Comparison of ENCODE assay signal across 1 cellular context in genomic region chr9:127423934-127424668, GRCh38.
TF ChIP-seq lines count a peak whose summit lies in the region.

TSS of gene ZNF79 (plus strand) at chr9:127424382. CDS start at chr9:127424788, 406 bp downstream.

TF ChIP-seq in H1, 55 proteins besides CTCF, POLR2A, EP300 and RAD21:
- 0 out of 2 replicates have a peak, but pooled peaks have one; percentile 31 for TF ChIP-seq RBBP5 (IDR thresholded peaks at IDR 0.05; ENCODE audit: borderline replicate concordance, low read depth, low read length)
- TF ChIP-seq TBP (IDR thresholded peaks at IDR 0.05; ENCODE audit: low read depth, low read length) = peak; percentile 73
- TF ChIP-seq E2F6 (IDR thresholded peaks at IDR 0.05) = no peak
- peak; percentile 86 for TF ChIP-seq TAF7 (optimal IDR thresholded peaks at IDR 0.05; ENCODE audit: borderline replicate concordance, low read depth, low read length)
- peak; percentile 61 for TF ChIP-seq POLR2AphosphoS5 (IDR thresholded peaks at IDR 0.05; ENCODE audit: low read depth, low read length)
- TF ChIP-seq NRF1 (IDR thresholded peaks at IDR 0.05; ENCODE audit: low read depth, low read length) = peak; percentile 40; the same call in 1 of the 2 replicates
- peak; percentile 96 to 97 for TF ChIP-seq SIN3A (conservative IDR thresholded peaks at IDR 0.05 in 1 of 2, IDR thresholded peaks at IDR 0.05 in 1 of 2; ENCODE audit: low read depth in 1 of 2, low read length in 2 of 2)
- peak; percentile 52; the same call in 1 of the 2 replicates for TF ChIP-seq SRF (IDR thresholded peaks at IDR 0.05; ENCODE audit: low read depth, low read length)
- TF ChIP-seq BRCA1 (IDR thresholded peaks at IDR 0.05; ENCODE audit: low read depth, low read length) = peak; percentile 50; the same call in 1 of the 2 replicates
- TF ChIP-seq CREB1 (IDR thresholded peaks at IDR 0.05) = peak; percentile 96
- peak; percentile 83; the same call in 1 of the 2 replicates for TF ChIP-seq GABPA (IDR thresholded peaks at IDR 0.05; ENCODE audit: borderline replicate concordance, insufficient read depth, low read length)
- peak; percentile 73; the same call in 1 of the 2 replicates for TF ChIP-seq KDM5A (IDR thresholded peaks at IDR 0.05; ENCODE audit: low read length)
- TF ChIP-seq TCF12 (IDR thresholded peaks at IDR 0.05; ENCODE audit: low read depth, low read length) = no peak
- peak; percentile 65 for TF ChIP-seq CHD2 (IDR thresholded peaks at IDR 0.05; ENCODE audit: low read length)
- peak; percentile 81 for TF ChIP-seq KDM4A (IDR thresholded peaks at IDR 0.05; ENCODE audit: low read depth, low read length, severe bottlenecking)
- peak; percentile 53 for TF ChIP-seq SIX5 (IDR thresholded peaks at IDR 0.05; ENCODE audit: low read depth, low read length)
- peak; percentile 75 for TF ChIP-seq ATF3 (IDR thresholded peaks at IDR 0.05; ENCODE audit: insufficient read depth, low read depth, low read length)
- TF ChIP-seq HDAC6 (IDR thresholded peaks at IDR 0.05; ENCODE audit: low read depth, low read length) = no peak
- peak; percentile 59 for TF ChIP-seq PHF8 (conservative IDR thresholded peaks at IDR 0.05; ENCODE audit: low read depth, low read length)
- no peak; the same call in 1 of the 2 replicates for TF ChIP-seq YY1 (IDR thresholded peaks at IDR 0.05; ENCODE audit: low read depth, low read length)
- TF ChIP-seq TAF1 (IDR thresholded peaks at IDR 0.05; ENCODE audit: low read depth, low read length) = peak; percentile 79
